Comparison of ENCODE assay signal across 26 cellular contexts in the genomic region with DNA sequence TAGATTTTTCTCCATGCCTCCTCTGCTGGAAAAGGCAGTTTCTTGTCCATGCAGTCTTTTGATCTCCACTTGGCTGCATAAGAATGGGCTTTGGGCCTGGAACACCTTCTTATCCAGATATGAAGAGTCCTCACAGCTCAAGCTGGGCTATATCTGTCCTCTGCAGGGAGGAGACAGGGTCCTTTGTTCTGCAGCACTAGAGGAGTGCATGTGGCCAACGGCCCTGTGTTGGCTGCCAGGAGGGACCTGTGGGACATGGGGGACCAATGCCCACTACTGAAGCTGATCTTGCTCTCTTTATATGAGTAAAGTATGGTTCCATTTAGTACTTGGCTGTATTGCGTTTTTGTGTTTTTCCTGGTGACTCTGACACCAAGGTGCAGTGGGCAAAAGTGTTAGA.
"Had no signal": no experiment of that assay in that cellular context is flagged by ENCODE, and none has a peak within 500 bp of the region (broad histone marks: within the 10 kb centered on the region; RNA-seq: fewer than 3 reads in every experiment).

No MANE protein-coding gene starts in this region.

- H3K9ac ChIP-seq: KMS-11 had no signal

- ATAC-seq: activated CD4-positive, alpha-beta T cell treated with anti-CD3 and anti-CD28 coated beads for 36 hours; activated CD4-positive, CD25-positive, alpha-beta regulatory T cell treated with anti-CD3 and anti-CD28 coated beads, Interleukin-2, amount 50 U/mL, for 24 hours; activated CD8-positive, alpha-beta T cell treated with anti-CD3 and anti-CD28 coated beads, Interleukin-2, amount 10 ng/mL, durations not matched to agents 7 days and 5 days; activated naive CD4-positive, alpha-beta T cell treated with anti-CD3 and anti-CD28 coated beads, Interleukin-2, amount 50 U/mL, for 72 hours; WTC11 had no signal

- H3K4me1 ChIP-seq: adrenal gland had no signal

- H3K4me3 ChIP-seq: adrenal gland, SK-N-MC had no signal

- H3K27ac ChIP-seq: adrenal gland, KMS-11, SK-N-MC had no signal

- H3K4me2 ChIP-seq: KMS-11 had no signal

- H3K36me3 ChIP-seq: adrenal gland had no signal

- H3K9me3 ChIP-seq: adrenal gland had no signal

- H3K27me3 ChIP-seq: adrenal gland had no signal

- DNase-seq: activated CD4-positive, alpha-beta T cell treated with anti-CD3 and anti-CD28 coated beads for 36 hours; activated CD4-positive, alpha-beta T cell treated with anti-CD3 and anti-CD28 coated beads, Interleukin-2, amount 10 ng/mL, durations not matched to agents 7 days and 5 days; activated CD4-positive, alpha-beta T cell treated with anti-CD3 and anti-CD28 coated beads, Interleukin-2, amount 50 U/mL, for 48 hours; activated CD8-positive, alpha-beta T cell treated with anti-CD3 and anti-CD28 coated beads, Interleukin-2, amount 10 ng/mL, durations not matched to agents 7 days and 5 days; activated gamma-delta T cell; activated naive CD4-positive, alpha-beta T cell treated with anti-CD3 and anti-CD28 coated beads for 36 hours; activated T-cell treated with anti-CD3 and anti-CD28 coated beads, Interleukin-2, amount 50 U/mL, for 24 hours; adrenal gland; NCI-H1092 treated with DMSO at 0.1 percent for 48 hours; NCI-H1417; NCI-H146; NCI-H187; NCI-H2029 treated with DMSO at 0.1 percent for 48 hours; NCI-H2107; NCI-H2171; NCI-H510A; NCI-H526; NCI-H748 treated with DMSO at 0.1 percent for 48 hours; NK-92 treated with Interleukin-12 subunit alpha and Interleukin-12 subunit beta, amount 100 ng/mL, for 24 hours; Right ventricle myocardium superior; T1000 had no signal
